Comparison of ENCODE assay signal across 22 cellular contexts in the genomic region with DNA sequence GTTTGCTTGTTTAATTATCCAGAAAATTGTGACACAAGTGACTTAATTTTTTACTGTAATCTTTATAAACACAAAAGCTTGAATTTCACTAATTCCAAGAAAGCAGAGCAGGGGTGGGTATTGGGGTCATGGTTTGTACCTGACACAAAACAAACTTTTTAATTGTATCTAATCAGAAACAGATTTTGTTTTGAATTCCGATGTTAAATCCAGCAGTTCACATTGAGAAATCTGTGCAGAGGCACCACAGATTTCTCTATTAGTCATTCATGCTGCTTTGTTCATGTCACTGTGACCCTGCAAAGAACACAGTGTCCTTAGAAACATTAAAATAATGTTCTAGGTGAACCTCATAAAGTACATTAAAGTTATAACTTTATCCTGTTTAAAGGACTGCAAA.
DNase-seq lines count a peak whose midpoint lies in the region; ATAC-seq and TF ChIP-seq lines count a peak whose summit lies in the region.
"Had no signal": no experiment of that assay in that cellular context is flagged by ENCODE, and none has a peak within 500 bp of the region (broad histone marks: within the 10 kb centered on the region; RNA-seq: fewer than 3 reads in every experiment).

No MANE protein-coding gene starts in this region.

- no peak overlapping the region for H3K27ac ChIP-seq in IMR-90 (ENCODE audit: insufficient read depth, low read length)
- no peak overlapping the region for H3K27ac ChIP-seq in neuronal stem cell (replicated peaks; ENCODE audit: low read length)
- no peak overlapping the region for H3K27ac ChIP-seq in right atrium auricular region
- H3K27ac ChIP-seq: body of pancreas, neural progenitor cell, testis had no signal

- no peaks in the 10 kb centered on the region for H4K20me1 ChIP-seq in IMR-90 (ENCODE audit: insufficient read depth, low read length)

- no peak overlapping the region for H2AK5ac ChIP-seq in IMR-90 (ENCODE audit: low read depth, low read length)
- H2AK5ac ChIP-seq in neuronal stem cell (ENCODE audit: low read depth, low read length): no peak overlapping the region

- H3K9me3 Mint-ChIP-seq in glutamatergic neuron (ENCODE audit: unreplicated experiment): no peaks in the 10 kb centered on the region
- H3K9me3 Mint-ChIP-seq: activated naive CD4-positive, alpha-beta T cell treated with anti-CD3 and anti-CD28 coated beads, Interleukin-2, amount 10 ng/mL, durations not matched to agents 7 days and 5 days; CD8-positive, alpha-beta memory T cell; endodermal cell; neural progenitor cell; T-helper 1 cell treated with Interleukin-12 subunit alpha and Interleukin-12 subunit beta and Interleukin-4 antibody, amounts not matched to agents 30 μg/mL and 1 μg/mL, for 36 hours had no signal

- H2BK120ac ChIP-seq in IMR-90 (ENCODE audit: low read depth, low read length): no peak overlapping the region
- no peak overlapping the region for H2BK120ac ChIP-seq in neuronal stem cell (ENCODE audit: low read depth, low read length)

- in situ Hi-C loops in IMR-90 (cut with MboI; ENCODE audit: low sequenced_read_pairs): no loop called here

- H3K79me1 ChIP-seq in IMR-90 (ENCODE audit: low read depth in 1 of 2, low read length in 2 of 2): no peaks in the 10 kb centered on the region
- no peaks in the 10 kb centered on the region for H3K79me1 ChIP-seq in neuronal stem cell (ENCODE audit: low read depth, low read length)

- no peak overlapping the region for H3K27ac Mint-ChIP-seq in glutamatergic neuron (ENCODE audit: unreplicated experiment)
- H3K27ac Mint-ChIP-seq: activated naive CD4-positive, alpha-beta T cell treated with anti-CD3 and anti-CD28 coated beads, Interleukin-2, amount 10 ng/mL, durations not matched to agents 7 days and 5 days; CD8-positive, alpha-beta memory T cell; endodermal cell; neural progenitor cell; T-helper 1 cell treated with Interleukin-12 subunit alpha and Interleukin-12 subunit beta and Interleukin-4 antibody, amounts not matched to agents 30 μg/mL and 1 μg/mL, for 36 hours had no signal

- intact Hi-C loops in IMR-90 (cut with micrococcal nuclease): loop anchor here (5.0 kb wide), 1 partner anchor 274 kb away; no protein-coding TSS in a partner anchor

- H3K36me3 Mint-ChIP-seq in glutamatergic neuron (ENCODE audit: unreplicated experiment): no peaks in the 10 kb centered on the region
- H3K36me3 Mint-ChIP-seq: activated naive CD4-positive, alpha-beta T cell treated with anti-CD3 and anti-CD28 coated beads, Interleukin-2, amount 10 ng/mL, durations not matched to agents 7 days and 5 days; CD8-positive, alpha-beta memory T cell; neural progenitor cell had no signal

- H3K27me3 Mint-ChIP-seq in glutamatergic neuron (ENCODE audit: unreplicated experiment): no peaks in the 10 kb centered on the region
- H3K27me3 Mint-ChIP-seq: activated naive CD4-positive, alpha-beta T cell treated with anti-CD3 and anti-CD28 coated beads, Interleukin-2, amount 10 ng/mL, durations not matched to agents 7 days and 5 days; CD8-positive, alpha-beta memory T cell had no signal

- H2BK5ac ChIP-seq in IMR-90 (ENCODE audit: low read depth, low read length, poor library complexity, severe bottlenecking): no peak overlapping the region
- no peak overlapping the region for H2BK5ac ChIP-seq in neuronal stem cell (ENCODE audit: low read length)

- no peak for TF ChIP-seq POLR2A in IMR-90 (IDR thresholded peaks at IDR 0.05; ENCODE audit: low read depth, low read length)

- dilution Hi-C loops in IMR-90 (cut with HindIII; ENCODE audit: low sequenced_read_pairs, unreplicated experiment): no loop called here

- H2AK9ac ChIP-seq in IMR-90 (replicated peaks; ENCODE audit: low read depth, low read length, poor library complexity): no peak overlapping the region

- H3K36me3 ChIP-seq in IMR-90 (ENCODE audit: control insufficient read depth, insufficient read depth, low read length): no peaks in the 10 kb centered on the region
- H3K36me3 ChIP-seq in neuronal stem cell (replicated peaks in 1 of 2; ENCODE audit: control insufficient read depth in 2 of 2, insufficient read depth in 2 of 2, low read length in 2 of 2): no peaks in the 10 kb centered on the region
- no peaks in the 10 kb centered on the region for H3K36me3 ChIP-seq in right atrium auricular region
- H3K36me3 ChIP-seq: neural progenitor cell had no signal

- BruUV-seq in IMR-90 (replicated peaks; lab: Mats Ljungman, UMichigan): no TSS peak

- peak; percentile 87 for DNase-seq in AG09319 (ENCODE audit: extremely low read depth, low read depth)
- DNase-seq in IMR-90: peak; percentile 27
- DNase-seq in dedifferentiated amniotic fluid mesenchymal stem cell (ENCODE audit: extremely low spot score): peak; percentile 49
- no peak for DNase-seq in neuronal stem cell (ENCODE audit: low spot score)
- DNase-seq in right atrium auricular region (ENCODE audit: low spot score): no peak
- DNase-seq in SKM-1 treated with dmso at 0.1 percent for 144 hours (lab: John Stamatoyannopoulos, UW; ENCODE audit: unreplicated experiment): no peak
- DNase-seq in glutamatergic neuron: no peak
- no peak for DNase-seq in NCI-H2107 (lab: John Stamatoyannopoulos, UW)
- DNase-seq: activated CD4-positive, alpha-beta T cell treated with anti-CD3 and anti-CD28 coated beads, Interleukin-2, amount 50 U/mL, for 1 hour; activated naive CD4-positive, alpha-beta T cell treated with anti-CD3 and anti-CD28 coated beads, Interleukin-2, amount 10 ng/mL, durations not matched to agents 7 days and 5 days; body of pancreas; CD8-positive, alpha-beta memory T cell; DMS79 treated with DMSO at 0.1 percent for 48 hours; endodermal cell; Karpas-422; NCI-H2171; NCI-H526; Right ventricle myocardium superior; testis had no signal

- H2AFZ ChIP-seq in IMR-90 (replicated peaks; ENCODE audit: low read length, poor library complexity): no peak overlapping the region
- H2AFZ ChIP-seq in neuronal stem cell (ENCODE audit: low read length): peak overlapping the region; percentile 66
- H2AFZ ChIP-seq: neural progenitor cell had no signal

- no peak overlapping the region for H3K56ac ChIP-seq in IMR-90 (ENCODE audit: extremely low read depth, insufficient read depth, low read length)

- TF ChIP-seq RAD21 in IMR-90 (IDR thresholded peaks at IDR 0.05; ENCODE audit: low read length): no peak

- H2BK12ac ChIP-seq in neuronal stem cell (ENCODE audit: low read length): no peak overlapping the region

- CTCF ChIA-PET in IMR-90 (lab: Yijun Ruan, JAX): no interaction called here

- H3K14ac ChIP-seq in IMR-90 (replicated peaks; ENCODE audit: low read depth, low read length) (no peak overlapping the region), neuronal stem cell (ENCODE audit: low read length) (no peak overlapping the region)

- H4K5ac ChIP-seq in IMR-90 (ENCODE audit: low read depth, low read length): no peak overlapping the region

- H3K4me1 ChIP-seq in IMR-90 (ENCODE audit: control insufficient read depth, insufficient read depth, low read length) (peaks cover 2% of the 10 kb centered on the region; the same call in 1 of the 2 replicates), neuronal stem cell (ENCODE audit: control insufficient read depth in 2 of 2, insufficient read depth in 1 of 2, low read depth in 1 of 2, low read length in 2 of 2) (peaks cover 0 to 5% of the 10 kb centered on the region in 2 donors), right atrium auricular region (no peaks in the 10 kb centered on the region)
- H3K4me1 ChIP-seq: body of pancreas, neural progenitor cell had no signal

- no peaks in the 10 kb centered on the region; the same call in 1 of the 2 replicates for H3K9me1 ChIP-seq in IMR-90 (ENCODE audit: insufficient read depth, low read length)

- no peak overlapping the region for H3K23ac ChIP-seq in IMR-90 (ENCODE audit: low read depth, low read length)
- no peak overlapping the region for H3K23ac ChIP-seq in neuronal stem cell (ENCODE audit: low read depth, low read length, poor library complexity)

- H2BK20ac ChIP-seq in IMR-90 (ENCODE audit: low read depth, low read length): no peak overlapping the region

- H3K18ac ChIP-seq in IMR-90 (ENCODE audit: low read depth, low read length) (no peak overlapping the region), neuronal stem cell (ENCODE audit: low read length) (no peak overlapping the region)

- H3K9me3 ChIP-seq in IMR-90 (ENCODE audit: control insufficient read depth, insufficient read depth, low read length) (no peaks in the 10 kb centered on the region), neuronal stem cell (replicated peaks in 1 of 2; ENCODE audit: control insufficient read depth in 2 of 2, insufficient read depth in 1 of 2, low read depth in 1 of 2, low read length in 2 of 2) (no peaks in the 10 kb centered on the region), right atrium auricular region (no peaks in the 10 kb centered on the region)
- H3K9me3 ChIP-seq: body of pancreas, testis had no signal

- H4K8ac ChIP-seq in IMR-90 (ENCODE audit: low read depth in 2 of 2, low read length in 2 of 2) (no peak overlapping the region), neuronal stem cell (ENCODE audit: low read depth, low read length) (no peak overlapping the region)

- WGBS in IMR-90 (ENCODE audit: extremely low coverage in 2 of 2, insufficient read length in 1 of 2), 2 experiments: no CpG with 5 or more reads among the region's 1 CpG
- no CpG with 5 or more reads among the region's 1 CpG for WGBS in neuronal stem cell (ENCODE audit: extremely low coverage in 2 of 2, insufficient read length in 2 of 2, insufficient replicate concordance in 1 of 2), 2 donors

- H3K27me3 ChIP-seq in IMR-90 (ENCODE audit: control insufficient read depth, insufficient read depth, low read length) (no peaks in the 10 kb centered on the region), neuronal stem cell (ENCODE audit: control insufficient read depth in 3 of 3, insufficient read depth in 3 of 3, low read depth in 1 of 3, low read length in 3 of 3) (no peaks in the 10 kb centered on the region), right atrium auricular region (no peaks in the 10 kb centered on the region)
- H3K27me3 ChIP-seq: body of pancreas, neural progenitor cell, testis had no signal

- no peaks in the 10 kb centered on the region for H3K4me1 Mint-ChIP-seq in glutamatergic neuron (ENCODE audit: low read depth, unreplicated experiment)
- H3K4me1 Mint-ChIP-seq: activated naive CD4-positive, alpha-beta T cell treated with anti-CD3 and anti-CD28 coated beads, Interleukin-2, amount 10 ng/mL, durations not matched to agents 7 days and 5 days; CD8-positive, alpha-beta memory T cell; endodermal cell; neural progenitor cell had no signal

- H3K4ac ChIP-seq in IMR-90 (ENCODE audit: low read depth, low read length): no peak overlapping the region
- H3K4ac ChIP-seq in neuronal stem cell (ENCODE audit: low read length): no peak overlapping the region

- TF ChIP-seq CTCF in AG09319 (IDR thresholded peaks at IDR 0.05; ENCODE audit: low read depth, low read length) (no peak), IMR-90 (conservative IDR thresholded peaks at IDR 0.05; ENCODE audit: low read depth, low read length) (no peak), right atrium auricular region (IDR thresholded peaks at IDR 0.05) (no peak), glutamatergic neuron (IDR thresholded peaks at IDR 0.05; ENCODE audit: partially characterized antibody, unreplicated experiment) (no peak)

- no peak overlapping the region for H3K4me3 ChIP-seq in IMR-90 (ENCODE audit: insufficient read depth, low read depth, low read length)
- no peak overlapping the region for H3K4me3 ChIP-seq in neuronal stem cell (ENCODE audit: low read length in 2 of 2)
- H3K4me3 ChIP-seq in right atrium auricular region: no peak overlapping the region
- H3K4me3 ChIP-seq: body of pancreas, neural progenitor cell, testis had no signal

- no peak overlapping the region for H3K9ac ChIP-seq in IMR-90 (ENCODE audit: low read depth, low read length)
- H3K9ac ChIP-seq in neuronal stem cell (ENCODE audit: low read depth, low read length, poor library complexity): no peak overlapping the region
- H3K9ac ChIP-seq: neural progenitor cell had no signal

- POLR2A ChIA-PET in IMR-90 (lab: Charles Lee; ENCODE audit: unreplicated experiment): no interaction called here

- H3K4me2 ChIP-seq in IMR-90 (ENCODE audit: low read depth, low read length) (no peak overlapping the region; the same call in 1 of the 2 replicates), neuronal stem cell (ENCODE audit: insufficient read depth, low read length, poor library complexity, severe bottlenecking) (no peak overlapping the region)
- H3K4me2 ChIP-seq: neural progenitor cell had no signal

- H2BK15ac ChIP-seq in IMR-90 (ENCODE audit: low read depth, low read length) (no peak overlapping the region), neuronal stem cell (ENCODE audit: low read length) (no peak overlapping the region)

- no peak overlapping the region for H3K4me3 Mint-ChIP-seq in glutamatergic neuron (ENCODE audit: unreplicated experiment)
- H3K4me3 Mint-ChIP-seq: activated naive CD4-positive, alpha-beta T cell treated with anti-CD3 and anti-CD28 coated beads, Interleukin-2, amount 10 ng/mL, durations not matched to agents 7 days and 5 days; CD8-positive, alpha-beta memory T cell; endodermal cell; neural progenitor cell; T-helper 1 cell treated with Interleukin-12 subunit alpha and Interleukin-12 subunit beta and Interleukin-4 antibody, amounts not matched to agents 30 μg/mL and 1 μg/mL, for 36 hours had no signal

- H4K91ac ChIP-seq in IMR-90 (ENCODE audit: insufficient read depth, low read depth, low read length): no peak overlapping the region
- H4K91ac ChIP-seq in neuronal stem cell (ENCODE audit: low read depth, low read length, poor library complexity): no peak overlapping the region

- peak; percentile 72 for ATAC-seq in IMR-90 (ENCODE audit: low read depth)
- ATAC-seq: body of pancreas, left lobe of liver had no signal

Comparison
In these comparisons a context has a peak if more than half of its experiments do, and no peak if none do; other contexts are left out.
1. DNase-seq: peak in AG09319 (single experiment), IMR-90 (single experiment) and dedifferentiated amniotic fluid mesenchymal stem cell (single experiment); none in neuronal stem cell (single experiment), right atrium auricular region (single experiment), SKM-1 treated with dmso at 0.1 percent for 144 hours (single experiment), glutamatergic neuron (single experiment) and NCI-H2107 (single experiment).